In genomic region chr14:52299692-52300278, GRCh38 we compare ENCODE assay signal across 8 cellular contexts. TPM values are rescaled to one million over a fixed set of nuclear protein-coding genes. Genes with fewer than 3 reads are reported as not detected.
DNase-seq lines count a peak whose midpoint lies in the region; ATAC-seq and TF ChIP-seq lines count a peak whose summit lies in the region.

No MANE protein-coding gene starts in this region.

- H3K27ac ChIP-seq in DND-41 (ENCODE audit: low read length) (no peak overlapping the region), OCI-LY1 (ENCODE audit: low read depth, low read length, poor library complexity, severe bottlenecking) (no peak overlapping the region), coronary artery (no peak overlapping the region), lung (ENCODE audit: low read depth in 1 of 2, low read length in 1 of 2) (no peak overlapping the region)

- no peak overlapping the region for H3K9ac ChIP-seq in DND-41 (ENCODE audit: low read depth, low read length)
- H3K9ac ChIP-seq in OCI-LY1 (ENCODE audit: low read length): no peak overlapping the region

- H3K4me2 ChIP-seq in DND-41 (ENCODE audit: insufficient read depth, low read length) (no peak overlapping the region), OCI-LY1 (ENCODE audit: low read length) (no peak overlapping the region)

- H3F3A ChIP-seq in OCI-LY1 (ENCODE audit: insufficient read depth, low read length): no peaks in the 10 kb centered on the region

- H3K4me1 ChIP-seq in DND-41 (ENCODE audit: insufficient read depth, low read length) (peaks cover 9% of the 10 kb centered on the region; the same call in 1 of the 2 replicates), OCI-LY1 (ENCODE audit: insufficient read depth, low read length, severe bottlenecking) (no peaks in the 10 kb centered on the region), lung (ENCODE audit: control insufficient read depth in 2 of 2, insufficient read depth in 2 of 2, low read length in 2 of 2) (no peaks in the 10 kb centered on the region)

- no peak overlapping the region for H3K4me3 ChIP-seq in DND-41 (ENCODE audit: low read depth in 1 of 2, low read length in 2 of 2)
- H3K4me3 ChIP-seq in OCI-LY1 (ENCODE audit: low read depth, low read length, poor library complexity, severe bottlenecking): no peak overlapping the region
- no peak overlapping the region for H3K4me3 ChIP-seq in coronary artery
- H3K4me3 ChIP-seq in lung: no peak overlapping the region

- no peaks in the 10 kb centered on the region for H3K79me2 ChIP-seq in DND-41 (ENCODE audit: insufficient read depth, low read length)
- H3K79me2 ChIP-seq in OCI-LY1 (ENCODE audit: insufficient read depth, low read length): no peaks in the 10 kb centered on the region

- TF ChIP-seq CTCF in DND-41 (IDR thresholded peaks at IDR 0.05; ENCODE audit: borderline replicate concordance, extremely low read depth, low read length, poor library complexity, severe bottlenecking): peak; percentile 77
- peak; percentile 60 for TF ChIP-seq CTCF in OCI-LY1 (IDR thresholded peaks at IDR 0.05; ENCODE audit: low read length)
- peak; percentile 45 for TF ChIP-seq CTCF in coronary artery (IDR thresholded peaks at IDR 0.05)
- peak; percentile 57 for TF ChIP-seq CTCF in lung (IDR thresholded peaks at IDR 0.05; ENCODE audit: control extremely low read depth, extremely low read depth)

- no peaks in the 10 kb centered on the region for H3K36me3 ChIP-seq in DND-41 (ENCODE audit: insufficient read depth, low read length)
- no peaks in the 10 kb centered on the region for H3K36me3 ChIP-seq in OCI-LY1 (ENCODE audit: insufficient read depth, low read length)
- no peaks in the 10 kb centered on the region for H3K36me3 ChIP-seq in lung (ENCODE audit: control insufficient read depth in 2 of 2, insufficient read depth in 2 of 2, low read length in 2 of 2)

- H3K9me2 ChIP-seq in OCI-LY1 (ENCODE audit: low read depth, low read length): no peaks in the 10 kb centered on the region

- H2AFZ ChIP-seq in DND-41 (ENCODE audit: low read depth, low read length) (no peak overlapping the region), OCI-LY1 (ENCODE audit: low read length) (no peak overlapping the region)

- ATAC-seq in DND-41 (ENCODE audit: insufficient read depth, low read depth) (peak; percentile 86), HG02938 (IDR thresholded peaks at IDR 0.05; ENCODE audit: unreplicated experiment) (peak; percentile 56), lung (ENCODE audit: insufficient read depth, low FRiP score) (peak; percentile 62), GM18517 (IDR thresholded peaks at IDR 0.05; ENCODE audit: unreplicated experiment) (no peak), HG02884 (IDR thresholded peaks at IDR 0.05; ENCODE audit: unreplicated experiment) (no peak)

- no peaks in the 10 kb centered on the region for H3K27me3 ChIP-seq in DND-41 (ENCODE audit: insufficient read depth, low read length, poor library complexity)
- no peaks in the 10 kb centered on the region for H3K27me3 ChIP-seq in OCI-LY1 (ENCODE audit: insufficient read depth, low read length)
- no peaks in the 10 kb centered on the region for H3K27me3 ChIP-seq in lung (ENCODE audit: control insufficient read depth, insufficient read depth)

- DNase-seq in DND-41 (peak; percentile 33), coronary artery (ENCODE audit: low spot score) (no peak), lung (ENCODE audit: low spot score) (no peak)
- DNase-seq in stimulated activated CD4-positive, alpha-beta T cell treated with anti-CD3 and anti-CD28 coated beads, Interleukin-4, amount 100 ng/mL, for 1 hour: no peak

- H3K9me3 ChIP-seq in DND-41 (ENCODE audit: insufficient read depth, low read length, severe bottlenecking) (no peaks in the 10 kb centered on the region), OCI-LY1 (ENCODE audit: low read length) (no peaks in the 10 kb centered on the region), lung (ENCODE audit: control insufficient read depth in 2 of 2, insufficient read depth in 1 of 2, low read length in 1 of 2) (no peaks in the 10 kb centered on the region)

- no peaks in the 10 kb centered on the region for H4K20me1 ChIP-seq in DND-41 (ENCODE audit: insufficient read depth, low read length)
- no peaks in the 10 kb centered on the region for H4K20me1 ChIP-seq in OCI-LY1 (ENCODE audit: insufficient read depth, low read length)

RNA-seq across cellular contexts. Expression of gene PTGER2, which starts 14.3 kb away (rescaled TPM):
- 1 to 10 TPM; 3.7 to 9.8 TPM for total RNA-seq in lung
- 10 to 100 TPM in 1 of 2 donors, 1 to 10 TPM in 1; 2.0 to 20.6 TPM for polyA plus RNA-seq in lung

RNA-seq across cellular contexts. Expression of gene PTGDR, which starts 32.3 kb away (rescaled TPM):
- total RNA-seq in lung: 1 to 10 TPM in 1 of 2 donors, under 1 TPM in 1; 0.88 to 1.7 TPM
- under 1 TPM; 0.31 to 0.53 TPM for polyA plus RNA-seq in lung

Comparison
In these comparisons a context has a peak if more than half of its experiments do, and no peak if none do; other contexts are left out.
1. ATAC-seq: peak in DND-41 (single experiment), HG02938 (single experiment) and lung (single experiment); none in GM18517 (single experiment) and HG02884 (single experiment).
2. Peak in every context shown above with its lines, with median percentiles within 50 percentile points of each other: CTCF ChIP-seq.